Comparison of ENCODE assay signal across 24 cellular contexts in genomic region chr9:8683496-8683895, GRCh38.
"Had no signal": no experiment of that assay in that cellular context is flagged by ENCODE, and none has a peak within 500 bp of the region (broad histone marks: within the 10 kb centered on the region; RNA-seq: fewer than 3 reads in every experiment).

No MANE protein-coding gene starts in this region.

- H3K4me2 ChIP-seq: hepatocyte, smooth muscle cell had no signal

- H3K4me3 Mint-ChIP-seq: naive thymus-derived CD8-positive, alpha-beta T cell had no signal

- H2AFZ ChIP-seq: hepatocyte had no signal

- ATAC-seq: foreskin keratinocyte; gastroesophageal sphincter; heart left ventricle; left lung; naive thymus-derived CD8-positive, alpha-beta T cell; pancreas; sciatic nerve had no signal

- H3K27ac ChIP-seq: coronary artery, esophagus muscularis mucosa, foreskin keratinocyte, gastroesophageal sphincter, heart left ventricle, hepatocyte, left lung, neutrophil, pancreas, stomach, thoracic aorta, tibial nerve, upper lobe of left lung had no signal

- H3K27ac Mint-ChIP-seq: naive thymus-derived CD8-positive, alpha-beta T cell had no signal

- H3K4me1 Mint-ChIP-seq: naive thymus-derived CD8-positive, alpha-beta T cell had no signal

- H3K27me3 ChIP-seq: esophagus muscularis mucosa, foreskin keratinocyte, gastroesophageal sphincter, heart left ventricle, hepatocyte, left lung, neutrophil, pancreas, stomach, tibial nerve, upper lobe of left lung had no signal

- H3K36me3 ChIP-seq: esophagus muscularis mucosa, gastroesophageal sphincter, heart left ventricle, left lung, neutrophil, pancreas, stomach, thoracic aorta, tibial nerve, upper lobe of left lung had no signal

- H3K4me1 ChIP-seq: esophagus muscularis mucosa, foreskin keratinocyte, gastroesophageal sphincter, left lung, pancreas, stomach, upper lobe of left lung had no signal

- H3K9me3 ChIP-seq: esophagus muscularis mucosa, gastroesophageal sphincter, heart left ventricle, left lung, neutrophil, pancreas, stomach, thoracic aorta, tibial nerve, upper lobe of left lung had no signal

- H3K4me3 ChIP-seq: coronary artery, esophagus muscularis mucosa, gastroesophageal sphincter, heart left ventricle, hepatocyte, left lung, pancreas, smooth muscle cell, stomach, thoracic aorta, tibial nerve, upper lobe of left lung had no signal

- DNase-seq: dermis blood vessel endothelial cell; effector memory CD4-positive, alpha-beta T cell; foreskin keratinocyte; heart left ventricle; kidney; left lung; naive thymus-derived CD8-positive, alpha-beta T cell; pancreas; stimulated activated CD4-positive, alpha-beta T cell treated with anti-CD3 and anti-CD28 coated beads, Interleukin-12 subunit alpha, Interleukin-12 subunit beta, amount 100 ng/mL, for 4 hours; stimulated activated CD4-positive, alpha-beta T cell treated with anti-CD3 and anti-CD28 coated beads, Interleukin-1b, Interleukin-23, amount 100 ng/mL, for 48 hours; stimulated activated CD4-positive, alpha-beta T cell treated with anti-CD3 and anti-CD28 coated beads, Interleukin-4, amount 100 ng/mL, for 1 hour; stimulated activated CD8-positive, alpha-beta memory T cell treated with anti-CD3 and anti-CD28 coated beads, Interleukin-4, amount 100 ng/mL, for 48 hours; stimulated activated naive CD4-positive, alpha-beta T cell treated with Interleukin-2 at 50 U/mL for 16 hours; stomach; upper lobe of left lung had no signal

- H3K36me3 Mint-ChIP-seq: naive thymus-derived CD8-positive, alpha-beta T cell had no signal
